Comparison of ENCODE assay signal across 13 cellular contexts in genomic region chr2:62478093-62478580, GRCh38. TPM values are rescaled to one million over a fixed set of nuclear protein-coding genes. Genes with fewer than 3 reads are reported as not detected.
DNase-seq lines count a peak whose midpoint lies in the region; ATAC-seq, FAIRE-seq and TF ChIP-seq lines count a peak whose summit lies in the region.
"Had no signal": no experiment of that assay in that cellular context is flagged by ENCODE, and none has a peak within 500 bp of the region (broad histone marks: within the 10 kb centered on the region; RNA-seq: fewer than 3 reads in every experiment).

No MANE protein-coding gene starts in this region.

- WGBS in K562 (ENCODE audit: insufficient coverage, low coverage, missing lambda C conversion rate) = 12% methylated on average over 3 of the region's 3 CpGs

- BruUV-seq in K562 (replicated peaks; lab: Mats Ljungman, UMichigan) = no TSS peak

- POLR2A ChIA-PET in K562 (lab: Yijun Ruan, JAX) = interaction anchor here (1.1 to 1.4 kb wide), 2 partner anchors 14 to 24 kb away, joined by 3 to 5 read pairs; no protein-coding TSS in a partner anchor
- POLR2A ChIA-PET in activated CD4-positive, alpha-beta memory T cell treated with anti-CD3 and anti-CD28 coated beads, Interleukin-2, amount 10 ng/mL, durations not matched to agents 7 days and 5 days (lab: Charles Lee) = no interaction called here

- H3K4me1 Mint-ChIP-seq in activated naive CD4-positive, alpha-beta T cell treated with anti-CD3 and anti-CD28 coated beads for 36 hours (ENCODE audit: low read depth) = peaks cover 3% of the 10 kb centered on the region
- H3K4me1 Mint-ChIP-seq in activated CD4-positive, alpha-beta memory T cell treated with anti-CD3 and anti-CD28 coated beads, Interleukin-2, amount 10 ng/mL, durations not matched to agents 7 days and 5 days = no peaks in the 10 kb centered on the region

- peak overlapping the region; percentile 79 for H2AFZ ChIP-seq in K562 (ENCODE audit: low read depth, low read length)

- H3K9me3 ChIP-seq in K562 (replicated peaks; ENCODE audit: control insufficient read depth, insufficient read depth, low read depth, low read length) = no peaks in the 10 kb centered on the region
- H3K9me3 ChIP-seq in subcutaneous abdominal adipose tissue (ENCODE audit: control insufficient read depth in 5 of 5, low read length in 5 of 5) = no peaks in the 10 kb centered on the region

- no peak for FAIRE-seq in K562 (lab: Jason Lieb, UNC)

- no peak for TF ChIP-seq EP300 in K562 (IDR thresholded peaks at IDR 0.05; ENCODE audit: low read length)

- TF ChIP-seq RAD21 in K562 (CRISPR knock-in tag; conservative IDR thresholded peaks at IDR 0.05 in 1 of 2, IDR thresholded peaks at IDR 0.05 in 1 of 2) = no peak

- H3K4me3 ChIP-seq in LNCaP clone FGC (ENCODE audit: low read depth, low read length) (no peak overlapping the region), K562 (no peak overlapping the region), subcutaneous abdominal adipose tissue (ENCODE audit: low read depth in 1 of 5, low read length in 5 of 5) (no peak overlapping the region)

- DNase-seq in LNCaP clone FGC (ENCODE audit: low read depth) (peak; percentile 13), K562 (ENCODE audit: extremely low read depth in 1 of 4, low spot score in 3 of 4) (no peak), left lobe of liver (ENCODE audit: low spot score) (no peak), DMS 273 treated with DMSO at 0.1 percent for 48 hours (lab: John Stamatoyannopoulos, UW) (no peak)
- no peak for DNase-seq in activated naive CD4-positive, alpha-beta T cell treated with Interleukin-2 at 50 U/mL for 16 hours
- DNase-seq in activated naive CD4-positive, alpha-beta T cell treated with anti-CD3 and anti-CD28 coated beads for 36 hours = no peak
- no peak for DNase-seq in activated CD4-positive, alpha-beta memory T cell treated with anti-CD3 and anti-CD28 coated beads, Interleukin-2, amount 10 ng/mL, durations not matched to agents 7 days and 5 days
- DNase-seq: activated CD4-positive, alpha-beta T cell treated with anti-CD3 and anti-CD28 coated beads, Interleukin-2, amount 10 ng/mL, durations not matched to agents 7 days and 5 days; NCI-H1105; nucleus accumbens; stimulated activated naive CD4-positive, alpha-beta T cell treated with Interleukin-2 at 50 U/mL for 16 hours had no signal

- TF ChIP-seq CTCF in LNCaP clone FGC (IDR thresholded peaks at IDR 0.05; ENCODE audit: control insufficient read depth, extremely low read depth, insufficient read depth) = no peak
- no peak for TF ChIP-seq CTCF in K562 (IDR thresholded peaks at IDR 0.05 in 2 of 3, conservative IDR thresholded peaks at IDR 0.05 in 1 of 3; ENCODE audit: insufficient read depth in 2 of 3, low read depth in 1 of 3, low read length in 3 of 3)

- no peaks in the 10 kb centered on the region for H3K9me1 ChIP-seq in K562 (ENCODE audit: control insufficient read depth, insufficient read depth, low read length)

- no peaks in the 10 kb centered on the region for H3K36me3 ChIP-seq in K562 (ENCODE audit: control insufficient read depth, insufficient read depth, low read length)
- H3K36me3 ChIP-seq in subcutaneous abdominal adipose tissue (ENCODE audit: control insufficient read depth in 5 of 5, insufficient read depth in 5 of 5, low read length in 5 of 5) = no peaks in the 10 kb centered on the region

- in situ Hi-C loops in K562 (cut with MboI) = no loop called here

- peaks cover 3% of the 10 kb centered on the region for H3K27me3 Mint-ChIP-seq in activated naive CD4-positive, alpha-beta T cell treated with anti-CD3 and anti-CD28 coated beads for 36 hours (ENCODE audit: low read depth)
- H3K27me3 Mint-ChIP-seq in activated CD4-positive, alpha-beta memory T cell treated with anti-CD3 and anti-CD28 coated beads, Interleukin-2, amount 10 ng/mL, durations not matched to agents 7 days and 5 days = peaks cover 7% of the 10 kb centered on the region

- intact Hi-C loops in K562 (cut with micrococcal nuclease) = no loop called here
- intact Hi-C loops in activated naive CD4-positive, alpha-beta T cell treated with anti-CD3 and anti-CD28 coated beads for 36 hours (cut with micrococcal nuclease) = no loop called here

- H3K4me3 Mint-ChIP-seq in activated naive CD4-positive, alpha-beta T cell treated with anti-CD3 and anti-CD28 coated beads for 36 hours = no peak overlapping the region
- H3K4me3 Mint-ChIP-seq in activated CD4-positive, alpha-beta memory T cell treated with anti-CD3 and anti-CD28 coated beads, Interleukin-2, amount 10 ng/mL, durations not matched to agents 7 days and 5 days = no peak overlapping the region
- H3K4me3 Mint-ChIP-seq: activated CD4-positive, alpha-beta T cell treated with anti-CD3 and anti-CD28 coated beads, Interleukin-2, amount 10 ng/mL, durations not matched to agents 7 days and 5 days; dendritic cell treated with granulocyte-macrophage colony-stimulating factor and Interleukin-4, amounts not matched to agents 40 ng/mL and 50 ng/mL, for 4 days had no signal

- H3K36me3 Mint-ChIP-seq in activated naive CD4-positive, alpha-beta T cell treated with anti-CD3 and anti-CD28 coated beads for 36 hours (ENCODE audit: low read depth) = no peaks in the 10 kb centered on the region
- no peaks in the 10 kb centered on the region for H3K36me3 Mint-ChIP-seq in activated CD4-positive, alpha-beta memory T cell treated with anti-CD3 and anti-CD28 coated beads, Interleukin-2, amount 10 ng/mL, durations not matched to agents 7 days and 5 days (ENCODE audit: low read depth)

- H3K27ac Mint-ChIP-seq in activated naive CD4-positive, alpha-beta T cell treated with anti-CD3 and anti-CD28 coated beads for 36 hours = no peak overlapping the region
- H3K27ac Mint-ChIP-seq in activated CD4-positive, alpha-beta memory T cell treated with anti-CD3 and anti-CD28 coated beads, Interleukin-2, amount 10 ng/mL, durations not matched to agents 7 days and 5 days = no peak overlapping the region
- H3K27ac Mint-ChIP-seq: activated CD4-positive, alpha-beta T cell treated with anti-CD3 and anti-CD28 coated beads, Interleukin-2, amount 10 ng/mL, durations not matched to agents 7 days and 5 days; dendritic cell treated with granulocyte-macrophage colony-stimulating factor and Interleukin-4, amounts not matched to agents 40 ng/mL and 50 ng/mL, for 4 days had no signal

- CTCF ChIA-PET in K562 (lab: Yijun Ruan, JAX; ENCODE audit: low intra/inter-chr PET ratio) = no interaction called here
- CTCF ChIA-PET in activated naive CD4-positive, alpha-beta T cell treated with anti-CD3 and anti-CD28 coated beads for 36 hours (lab: Charles Lee) = no interaction called here
- CTCF ChIA-PET in activated CD4-positive, alpha-beta memory T cell treated with anti-CD3 and anti-CD28 coated beads, Interleukin-2, amount 10 ng/mL, durations not matched to agents 7 days and 5 days (lab: Charles Lee) = no interaction called here

- no peaks in the 10 kb centered on the region for H3K9me3 Mint-ChIP-seq in activated naive CD4-positive, alpha-beta T cell treated with anti-CD3 and anti-CD28 coated beads for 36 hours
- no peaks in the 10 kb centered on the region for H3K9me3 Mint-ChIP-seq in activated CD4-positive, alpha-beta memory T cell treated with anti-CD3 and anti-CD28 coated beads, Interleukin-2, amount 10 ng/mL, durations not matched to agents 7 days and 5 days
- H3K9me3 Mint-ChIP-seq: activated CD4-positive, alpha-beta T cell treated with anti-CD3 and anti-CD28 coated beads, Interleukin-2, amount 10 ng/mL, durations not matched to agents 7 days and 5 days; dendritic cell treated with granulocyte-macrophage colony-stimulating factor and Interleukin-4, amounts not matched to agents 40 ng/mL and 50 ng/mL, for 4 days had no signal

- TF ChIP-seq POLR2A in K562 (conservative IDR thresholded peaks at IDR 0.05) = no peak

- ATAC-seq in K562 = peak; percentile 71
- peak; percentile 61 for ATAC-seq in left lobe of liver

- no peaks in the 10 kb centered on the region for H3K79me2 ChIP-seq in K562 (ENCODE audit: control insufficient read depth, insufficient read depth, low read length)

- H3K27me3 ChIP-seq in K562 (ENCODE audit: control insufficient read depth in 2 of 2, insufficient read depth in 2 of 2, low read length in 2 of 2) = peaks cover 8 to 20% of the 10 kb centered on the region in 2 experiments; a peak in 4 of 5 replicates
- H3K27me3 ChIP-seq in subcutaneous abdominal adipose tissue (ENCODE audit: control insufficient read depth in 5 of 5, insufficient read depth in 4 of 5, low read length in 5 of 5) = no peaks in the 10 kb centered on the region

- peaks cover 0 to 7% of the 10 kb centered on the region in 2 experiments; a peak in 2 of 5 replicates for H3K4me1 ChIP-seq in K562 (replicated peaks in 1 of 2; ENCODE audit: control insufficient read depth in 2 of 2, insufficient read depth in 2 of 2, low read length in 2 of 2)
- H3K4me1 ChIP-seq in subcutaneous abdominal adipose tissue (ENCODE audit: control insufficient read depth in 5 of 5, insufficient read depth in 5 of 5, low read length in 5 of 5) = peaks cover 13 to 63% (median 58%) of the 10 kb centered on the region in 5 donors

- H3K9ac ChIP-seq in K562 (ENCODE audit: insufficient read depth in 1 of 2, low read depth in 2 of 2, low read length in 2 of 2) (no peak overlapping the region), subcutaneous abdominal adipose tissue (ENCODE audit: low read length in 5 of 5) (no peak overlapping the region)

- H4K20me1 ChIP-seq in K562 (replicated peaks; ENCODE audit: control insufficient read depth, insufficient read depth, low read length) = no peaks in the 10 kb centered on the region

- H3K4me2 ChIP-seq in K562 (ENCODE audit: insufficient read depth, low read length) = no peak overlapping the region; the same call in 1 of the 2 replicates

- H3K27ac ChIP-seq in K562 (ENCODE audit: extremely low read depth, low read depth, low read length) (no peak overlapping the region), subcutaneous abdominal adipose tissue (ENCODE audit: low read depth, low read length) (peak overlapping the region; percentile 85)

RNA-seq across cellular contexts. Expression of gene TMEM17, which starts 27.9 kb away (rescaled TPM):
- 2.2 and 2.9 TPM in 2 replicates for total RNA-seq in K562 (2011; cell fraction: chromatin; rRNA removed; ENCODE audit: low replicate concordance)
- total RNA-seq in K562 (2011; cell fraction: nucleolus; rRNA removed) = 1.2 and 1.7 TPM in 2 replicates
- 2.8 and 3.7 TPM in 2 replicates for total RNA-seq in K562 (2011; cell fraction: nucleoplasm; rRNA removed)
- total RNA-seq in K562 (2014; rRNA removed) (1.0 and 1.1 TPM in 2 replicates), K562 (2014; rRNA removed; fragmentation: Illumina TruSeq; extraction: Trizol) (1.2 TPM in 2 replicates), K562 (2015; rRNA removed; fragmentation: Illumina TruSeq; extraction: Trizol) (0.87 and 0.91 TPM in 2 replicates), K562 (2021) (0.58 and 1.2 TPM in 2 replicates), left lobe of liver (0.50 TPM)
- polyA plus RNA-seq in K562 (2011; rRNA removed) (1.6 and 2.2 TPM in 2 replicates), K562 (2014; fragmentation: Illumina TruSeq; extraction: Trizol) (0.93 and 1.2 TPM in 2 replicates), K562 (2014; fragmentation: Nextera tagmentation; extraction: Ambion mirVana) (1 to 10 TPM in 1 of 2 experiments, under 1 TPM in 1; 0.74 to 1.6 TPM), K562 (2014; rRNA removed) (1.1 and 1.3 TPM in 2 replicates)
- polyA plus RNA-seq in K562 (2011; cell fraction: cytosol; rRNA removed) = 0.94 and 1.4 TPM in 2 replicates
- 1.2 and 1.3 TPM in 2 replicates for polyA plus RNA-seq in K562 (2011; cell fraction: nucleus; rRNA removed)
- 0.62 and 0.89 TPM in 2 replicates for polyA plus RNA-seq in K562 (2012)
- 0.78 and 1.1 TPM in 2 replicates for polyA minus RNA-seq in K562 (2011; rRNA and poly(A)+ RNA removed)
- not detected in 2 replicates for polyA minus RNA-seq in K562 (2011; cell fraction: cytosol; rRNA and poly(A)+ RNA removed)
- polyA minus RNA-seq in K562 (2011; cell fraction: nucleus; rRNA and poly(A)+ RNA removed) = 0.89 and 0.94 TPM in 2 replicates
- total RNA-seq in activated naive CD4-positive, alpha-beta T cell treated with anti-CD3 and anti-CD28 coated beads for 36 hours = under 1 TPM in 1 of 2 experiments, not detected in 1; 0.21 TPM
- under 1 TPM in 1 of 2 experiments, not detected in 1; 0.13 TPM for total RNA-seq in activated CD4-positive, alpha-beta memory T cell treated with anti-CD3 and anti-CD28 coated beads, Interleukin-2, amount 10 ng/mL, durations not matched to agents 7 days and 5 days
- total RNA-seq: activated CD4-positive, alpha-beta T cell treated with anti-CD3 and anti-CD28 coated beads, Interleukin-2, amount 10 ng/mL, durations not matched to agents 7 days and 5 days had no signal
